8 cellular contexts compared by ENCODE assay signal in the genomic region with DNA sequence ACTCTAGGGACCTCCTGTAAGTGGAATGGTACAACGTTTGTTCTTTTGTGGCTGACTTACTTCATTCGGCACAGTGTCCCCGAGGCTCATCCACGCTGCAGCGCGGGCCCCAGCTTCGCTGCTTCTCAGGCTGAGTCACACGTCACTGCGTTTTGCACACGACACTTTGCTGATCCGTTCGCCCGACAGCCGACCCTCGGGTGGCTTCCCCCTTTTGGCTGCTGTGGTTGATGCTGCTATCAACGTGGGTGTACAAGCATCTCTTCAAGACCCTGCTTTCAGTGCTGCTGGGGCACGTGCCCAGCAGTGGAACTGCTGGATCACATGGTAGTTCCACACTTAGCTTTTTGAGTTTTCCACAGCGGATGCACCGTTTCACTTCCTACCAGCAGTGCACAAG.
DNase-seq lines count a peak whose midpoint lies in the region; ATAC-seq, FAIRE-seq and TF ChIP-seq lines count a peak whose summit lies in the region.
"Not testable (repeated sequence)": the region's sequence is repeated elsewhere in the genome, so short reads cannot be mapped to it uniquely, and the experiment has no call there.

No MANE protein-coding gene starts in this region.

- H3K9me3 Mint-ChIP-seq in activated CD4-positive, alpha-beta memory T cell treated with anti-CD3 and anti-CD28 coated beads, Interleukin-2, amount 10 ng/mL, durations not matched to agents 7 days and 5 days: peaks cover 40% of the 10 kb centered on the region

- not testable (repeated sequence) for DNase-seq in GM12891 (ENCODE audit: insufficient read length, low spot score); activated CD4-positive, alpha-beta memory T cell treated with anti-CD3 and anti-CD28 coated beads, Interleukin-2, amount 10 ng/mL, durations not matched to agents 7 days and 5 days; mucosa of descending colon

- not testable (repeated sequence) for H3K4me1 ChIP-seq in mucosa of descending colon (ENCODE audit: low read depth)

- POLR2A ChIA-PET in activated CD4-positive, alpha-beta memory T cell treated with anti-CD3 and anti-CD28 coated beads, Interleukin-2, amount 10 ng/mL, durations not matched to agents 7 days and 5 days (lab: Charles Lee): not testable (repeated sequence)

- H3K27ac Mint-ChIP-seq in activated CD4-positive, alpha-beta memory T cell treated with anti-CD3 and anti-CD28 coated beads, Interleukin-2, amount 10 ng/mL, durations not matched to agents 7 days and 5 days: peak overlapping the region; percentile 61

- not testable (repeated sequence) for TF ChIP-seq CTCF in mucosa of descending colon (IDR thresholded peaks at IDR 0.05)

- ATAC-seq in GM18907 (IDR thresholded peaks at IDR 0.05; ENCODE audit: unreplicated experiment): peak; percentile 81
- peak; percentile 64 for ATAC-seq in GM21367 (IDR thresholded peaks at IDR 0.05; ENCODE audit: unreplicated experiment)
- ATAC-seq in HG02588 (IDR thresholded peaks at IDR 0.05; ENCODE audit: unreplicated experiment): peak; percentile 58
- peak; percentile 72 for ATAC-seq in HG02981 (IDR thresholded peaks at IDR 0.05; ENCODE audit: unreplicated experiment)
- peak; percentile 75 for ATAC-seq in HG03354 (IDR thresholded peaks at IDR 0.05; ENCODE audit: poor library complexity, severe bottlenecking, unreplicated experiment)
- ATAC-seq in mucosa of descending colon: peak; percentile 36

- H3K4me3 Mint-ChIP-seq in activated CD4-positive, alpha-beta memory T cell treated with anti-CD3 and anti-CD28 coated beads, Interleukin-2, amount 10 ng/mL, durations not matched to agents 7 days and 5 days: not testable (repeated sequence)

- peak; percentile 99 for FAIRE-seq in GM12891 (lab: Jason Lieb, UNC)

- CTCF ChIA-PET in activated CD4-positive, alpha-beta memory T cell treated with anti-CD3 and anti-CD28 coated beads, Interleukin-2, amount 10 ng/mL, durations not matched to agents 7 days and 5 days (lab: Charles Lee): not testable (repeated sequence)

- intact Hi-C loops in mucosa of descending colon (cut with DNase I, micrococcal nuclease): not testable (repeated sequence)

- not testable (repeated sequence) for H3K4me3 ChIP-seq in mucosa of descending colon

- TF ChIP-seq POLR2A in GM12891 (IDR thresholded peaks at IDR 0.05; ENCODE audit: low read depth, low read length): not testable (repeated sequence)

- not testable (repeated sequence) for H3K36me3 ChIP-seq in mucosa of descending colon (ENCODE audit: low read depth)

- not testable (repeated sequence) for H3K9me3 ChIP-seq in mucosa of descending colon

- peaks cover 89% of the 10 kb centered on the region for H3K36me3 Mint-ChIP-seq in activated CD4-positive, alpha-beta memory T cell treated with anti-CD3 and anti-CD28 coated beads, Interleukin-2, amount 10 ng/mL, durations not matched to agents 7 days and 5 days (ENCODE audit: low read depth)

- not testable (repeated sequence) for H3K27me3 Mint-ChIP-seq in activated CD4-positive, alpha-beta memory T cell treated with anti-CD3 and anti-CD28 coated beads, Interleukin-2, amount 10 ng/mL, durations not matched to agents 7 days and 5 days

- peaks cover 40% of the 10 kb centered on the region for H3K4me1 Mint-ChIP-seq in activated CD4-positive, alpha-beta memory T cell treated with anti-CD3 and anti-CD28 coated beads, Interleukin-2, amount 10 ng/mL, durations not matched to agents 7 days and 5 days
